ENCODE assay signal across 14 cellular contexts in genomic region chr10:26946103-26946907, GRCh38.
DNase-seq lines count a peak whose midpoint lies in the region; ATAC-seq and TF ChIP-seq lines count a peak whose summit lies in the region.
"Had no signal": no experiment of that assay in that cellular context is flagged by ENCODE, and none has a peak within 500 bp of the region (broad histone marks: within the 10 kb centered on the region; RNA-seq: fewer than 3 reads in every experiment).

No MANE protein-coding gene starts in this region.

- H3K27ac ChIP-seq in RWPE2 (ENCODE audit: poor library complexity, severe bottlenecking) = no peak overlapping the region
- H3K27ac ChIP-seq in foreskin keratinocyte = no peak overlapping the region
- no peak overlapping the region for H3K27ac ChIP-seq in transverse colon
- H3K27ac ChIP-seq: thoracic aorta had no signal

- ATAC-seq in RWPE2 (ENCODE audit: low read depth) (peak; percentile 55), foreskin keratinocyte (peak; percentile 86)
- ATAC-seq: natural killer cell treated with Interleukin-12 subunit alpha and Interleukin-12 subunit beta and Interleukin-15 and Interleukin-18, amount 100 ng/mL, for 72 hours had no signal

- no peak for TF ChIP-seq CTCF in RWPE2 (IDR thresholded peaks at IDR 0.05; ENCODE audit: poor library complexity, severe bottlenecking)
- no peak for TF ChIP-seq CTCF in foreskin keratinocyte (conservative IDR thresholded peaks at IDR 0.05)
- TF ChIP-seq CTCF in transverse colon (IDR thresholded peaks at IDR 0.05) = no peak

- H3K9me3 ChIP-seq in RWPE2 (ENCODE audit: severe bottlenecking) = no peaks in the 10 kb centered on the region
- no peaks in the 10 kb centered on the region for H3K9me3 ChIP-seq in transverse colon
- H3K9me3 ChIP-seq: thoracic aorta had no signal

- H3K4me1 ChIP-seq in RWPE2 (ENCODE audit: insufficient read depth, poor library complexity, severe bottlenecking) = no peaks in the 10 kb centered on the region
- peaks cover 6% of the 10 kb centered on the region for H3K4me1 ChIP-seq in foreskin keratinocyte
- no peaks in the 10 kb centered on the region for H3K4me1 ChIP-seq in transverse colon

- intact Hi-C loops in transverse colon (cut with DNase I; ENCODE audit: low total_unique reads) = no loop called here

- H3K27me3 ChIP-seq in H7 (ENCODE audit: control insufficient read depth, insufficient read depth, low read length) (no peaks in the 10 kb centered on the region), RWPE2 (ENCODE audit: insufficient read depth, poor library complexity, severe bottlenecking) (no peaks in the 10 kb centered on the region), foreskin keratinocyte (no peaks in the 10 kb centered on the region), transverse colon (no peaks in the 10 kb centered on the region)

- TF ChIP-seq EP300 in transverse colon (IDR thresholded peaks at IDR 0.05; ENCODE audit: low read depth) = no peak

- 48 to 88% methylated on average over 14 to 22 of the region's 32 CpGs for WGBS in transverse colon (ENCODE audit: low coverage in 1 of 2), 2 donors

- H3K4me3 ChIP-seq in H7 (ENCODE audit: insufficient read depth, low read depth, low read length) = no peak overlapping the region
- no peak overlapping the region for H3K4me3 ChIP-seq in RWPE2 (ENCODE audit: severe bottlenecking)
- H3K4me3 ChIP-seq in transverse colon = no peak overlapping the region
- H3K4me3 ChIP-seq: thoracic aorta had no signal

- no peak for TF ChIP-seq POLR2A in transverse colon (IDR thresholded peaks at IDR 0.05)

- in situ Hi-C loops in transverse colon (cut with MboI; ENCODE audit: low pct_ligation_motif_present in 1 of 4, low pct_unique_long_range_greater_than_20kb in 1 of 4, low sequenced_read_pairs in 3 of 4) = no loop called here

- DNase-seq in H7 (peak; percentile 35), RWPE2 (ENCODE audit: low spot score) (no peak), foreskin keratinocyte (peak; percentile 50 to 85), retina (peak; percentile 72), transverse colon (no peak)
- no peak for DNase-seq in activated CD8-positive, alpha-beta memory T cell treated with anti-CD3 and anti-CD28 coated beads for 24 hours
- no peak for DNase-seq in effector CD8-positive, alpha-beta T cell (lab: John Stamatoyannopoulos, UW)
- DNase-seq: activated gamma-delta T cell treated with Interleukin-2 at 50 U/mL for 16 hours; central memory CD4-positive, alpha-beta T cell; DMS79 treated with DMSO at 0.1 percent for 48 hours; NCI-H1694; stimulated activated CD4-positive, alpha-beta T cell treated with anti-CD3 and anti-CD28 coated beads, Interleukin-15, amount 100 ng/mL, for 24 hours had no signal

- H3K36me3 ChIP-seq in H7 (replicated peaks; ENCODE audit: control insufficient read depth, insufficient read depth, low read length) = no peaks in the 10 kb centered on the region
- no peaks in the 10 kb centered on the region for H3K36me3 ChIP-seq in RWPE2 (ENCODE audit: low read depth)
- H3K36me3 ChIP-seq in transverse colon = no peaks in the 10 kb centered on the region
- H3K36me3 ChIP-seq: thoracic aorta had no signal

Comparison
In these comparisons a context has a peak if more than half of its experiments do, and no peak if none do; other contexts are left out.
1. DNase-seq: peak in H7 (single experiment), foreskin keratinocyte (2 of 2) and retina (single experiment); none in RWPE2 (single experiment), transverse colon (single experiment), activated CD8-positive, alpha-beta memory T cell treated with anti-CD3 and anti-CD28 coated beads for 24 hours (single experiment) and effector CD8-positive, alpha-beta T cell (single experiment).